In genomic region chr15:95843241-95843851, GRCh38 we compare ENCODE assay signal across 13 cellular contexts.
DNase-seq lines count a peak whose midpoint lies in the region; FAIRE-seq and TF ChIP-seq lines count a peak whose summit lies in the region.
"Had no signal": no experiment of that assay in that cellular context is flagged by ENCODE, and none has a peak within 500 bp of the region (broad histone marks: within the 10 kb centered on the region; RNA-seq: fewer than 3 reads in every experiment).

No MANE protein-coding gene starts in this region.

- H4K20me1 ChIP-seq in MM.1S (ENCODE audit: insufficient read depth, low read length): no peaks in the 10 kb centered on the region

- peaks cover 11% of the 10 kb centered on the region for H3F3A ChIP-seq in MM.1S (ENCODE audit: insufficient read depth, low read length)

- H3K36me3 Mint-ChIP-seq in activated T-helper 1 cell treated with anti-CD3 and anti-CD28 coated beads, Interleukin-12 subunit alpha, Interleukin-12 subunit beta, Interleukin-2, Interleukin-4 antibody, amounts not matched to agents 30 ng/mL and 10 ng/mL and 1 ng/mL, durations not matched to agents 14 hours and 24 hours and 36 hours (ENCODE audit: low read depth): peaks cover 9% of the 10 kb centered on the region
- H3K36me3 Mint-ChIP-seq: activated naive CD4-positive, alpha-beta T cell treated with anti-CD3 and anti-CD28 coated beads, Interleukin-2, amount 50 U/mL, for 72 hours had no signal

- no peaks in the 10 kb centered on the region for H3K79me2 ChIP-seq in MM.1S (ENCODE audit: low read length)

- H3K27ac ChIP-seq in MM.1S (ENCODE audit: low read length): no peak overlapping the region

- H3K9me3 Mint-ChIP-seq in activated T-helper 1 cell treated with anti-CD3 and anti-CD28 coated beads, Interleukin-12 subunit alpha, Interleukin-12 subunit beta, Interleukin-2, Interleukin-4 antibody, amounts not matched to agents 30 ng/mL and 10 ng/mL and 1 ng/mL, durations not matched to agents 14 hours and 24 hours and 36 hours: no peaks in the 10 kb centered on the region
- H3K9me3 Mint-ChIP-seq: activated naive CD4-positive, alpha-beta T cell treated with anti-CD3 and anti-CD28 coated beads, Interleukin-2, amount 50 U/mL, for 72 hours had no signal

- H3K27ac Mint-ChIP-seq in activated T-helper 1 cell treated with anti-CD3 and anti-CD28 coated beads, Interleukin-12 subunit alpha, Interleukin-12 subunit beta, Interleukin-2, Interleukin-4 antibody, amounts not matched to agents 30 ng/mL and 10 ng/mL and 1 ng/mL, durations not matched to agents 14 hours and 24 hours and 36 hours: no peak overlapping the region
- H3K27ac Mint-ChIP-seq: activated naive CD4-positive, alpha-beta T cell treated with anti-CD3 and anti-CD28 coated beads, Interleukin-2, amount 50 U/mL, for 72 hours had no signal

- TF ChIP-seq CTCF in MM.1S (IDR thresholded peaks at IDR 0.05; ENCODE audit: low read length): no peak
- TF ChIP-seq CTCF in fibroblast of pulmonary artery (IDR thresholded peaks at IDR 0.05; ENCODE audit: low read length, missing control alignments): no peak

- no peak overlapping the region for H3K4me3 Mint-ChIP-seq in activated T-helper 1 cell treated with anti-CD3 and anti-CD28 coated beads, Interleukin-12 subunit alpha, Interleukin-12 subunit beta, Interleukin-2, Interleukin-4 antibody, amounts not matched to agents 30 ng/mL and 10 ng/mL and 1 ng/mL, durations not matched to agents 14 hours and 24 hours and 36 hours

- FAIRE-seq in RCC 7860 (lab: Jason Lieb, UNC): no peak
- FAIRE-seq: small intestine had no signal

- intact Hi-C loops in activated T-helper 1 cell treated with anti-CD3 and anti-CD28 coated beads, Interleukin-12 subunit alpha, Interleukin-12 subunit beta, Interleukin-2, Interleukin-4 antibody, amounts not matched to agents 30 ng/mL and 10 ng/mL and 1 ng/mL, durations not matched to agents 14 hours and 24 hours and 36 hours (cut with micrococcal nuclease): no loop called here

- no peak overlapping the region; the same call in 1 of the 2 replicates for H2AFZ ChIP-seq in MM.1S (ENCODE audit: low read length)

- DNase-seq in COLO668 (lab: John Stamatoyannopoulos, UW; ENCODE audit: unreplicated experiment): peak; percentile 24
- DNase-seq in MM.1S: peak; percentile 40
- DNase-seq in fibroblast of pulmonary artery (ENCODE audit: low read depth): peak; percentile 40
- peak; percentile 84 for DNase-seq in pons (ENCODE audit: low spot score)
- DNase-seq in NCI-H146 (lab: John Stamatoyannopoulos, UW): no peak
- no peak for DNase-seq in RCC 7860 (ENCODE audit: low spot score)
- no peak for DNase-seq in activated T-helper 1 cell treated with anti-CD3 and anti-CD28 coated beads, Interleukin-12 subunit alpha, Interleukin-12 subunit beta, Interleukin-2, Interleukin-4 antibody, amounts not matched to agents 30 ng/mL and 10 ng/mL and 1 ng/mL, durations not matched to agents 14 hours and 24 hours and 36 hours (ENCODE audit: low spot score)
- no peak for DNase-seq in SW480 (ENCODE audit: low spot score)
- DNase-seq: activated CD4-positive, alpha-beta T cell treated with anti-CD3 and anti-CD28 coated beads for 4 hours; DMS79 treated with DMSO at 0.1 percent for 48 hours; SHP77 treated with DMSO at 0.1 percent for 48 hours; small intestine had no signal

- no peaks in the 10 kb centered on the region for H3K36me3 ChIP-seq in MM.1S (replicated peaks; ENCODE audit: insufficient read depth, low read length)

- no peak overlapping the region for H3K4me2 ChIP-seq in MM.1S (ENCODE audit: low read depth, low read length)

- H3K9me2 ChIP-seq in MM.1S (replicated peaks; ENCODE audit: insufficient read depth, low read length): no peaks in the 10 kb centered on the region

- H3K27me3 ChIP-seq in MM.1S (replicated peaks; ENCODE audit: insufficient read depth, low read length): no peaks in the 10 kb centered on the region

- H3K27me3 Mint-ChIP-seq in activated T-helper 1 cell treated with anti-CD3 and anti-CD28 coated beads, Interleukin-12 subunit alpha, Interleukin-12 subunit beta, Interleukin-2, Interleukin-4 antibody, amounts not matched to agents 30 ng/mL and 10 ng/mL and 1 ng/mL, durations not matched to agents 14 hours and 24 hours and 36 hours (ENCODE audit: insufficient read depth): no peaks in the 10 kb centered on the region

- H3K4me1 Mint-ChIP-seq in activated T-helper 1 cell treated with anti-CD3 and anti-CD28 coated beads, Interleukin-12 subunit alpha, Interleukin-12 subunit beta, Interleukin-2, Interleukin-4 antibody, amounts not matched to agents 30 ng/mL and 10 ng/mL and 1 ng/mL, durations not matched to agents 14 hours and 24 hours and 36 hours (ENCODE audit: low read depth): peaks cover 57% of the 10 kb centered on the region

- peaks cover 39% of the 10 kb centered on the region for H3K4me1 ChIP-seq in MM.1S (ENCODE audit: low read length)

- no peaks in the 10 kb centered on the region for H3K9me3 ChIP-seq in MM.1S (replicated peaks; ENCODE audit: insufficient read depth, low read length)

- no peak overlapping the region for H3K9ac ChIP-seq in MM.1S (ENCODE audit: low read length)

- H3K4me3 ChIP-seq in MM.1S (ENCODE audit: low read length) (no peak overlapping the region), fibroblast of pulmonary artery (replicated peaks; ENCODE audit: low read depth, low read length) (no peak overlapping the region)

Comparison
In these comparisons a context has a peak if more than half of its experiments do, and no peak if none do; other contexts are left out.
1. DNase-seq: peak in COLO668 (single experiment), MM.1S (single experiment), fibroblast of pulmonary artery (single experiment) and pons (single experiment); none in NCI-H146 (single experiment), RCC 7860 (single experiment), activated T-helper 1 cell treated with anti-CD3 and anti-CD28 coated beads, Interleukin-12 subunit alpha, Interleukin-12 subunit beta, Interleukin-2, Interleukin-4 antibody, amounts not matched to agents 30 ng/mL and 10 ng/mL and 1 ng/mL, durations not matched to agents 14 hours and 24 hours and 36 hours (single experiment) and SW480 (single experiment).